26 cellular contexts compared by ENCODE assay signal in genomic region chr20:16441526-16442164, GRCh38.
"Had no signal": no experiment of that assay in that cellular context is flagged by ENCODE, and none has a peak within 500 bp of the region (broad histone marks: within the 10 kb centered on the region; RNA-seq: fewer than 3 reads in every experiment).

No MANE protein-coding gene starts in this region.

- H3K27me3 ChIP-seq: brain microvascular endothelial cell, cardiac muscle cell, colonic mucosa, Peyer's patch, SJCRH30 had no signal

- H3K4me1 ChIP-seq: colonic mucosa, Peyer's patch, SJCRH30 had no signal

- ATAC-seq: activated T-cell treated with anti-CD3 and anti-CD28 coated beads, Interleukin-2, amount 50 U/mL, for 4 hours; T-helper 17 cell had no signal

- H3K27ac ChIP-seq: brain microvascular endothelial cell, cardiac muscle cell, colonic mucosa, Peyer's patch, RWPE1, SJCRH30 had no signal

- H3K36me3 ChIP-seq: brain microvascular endothelial cell, cardiac muscle cell, colonic mucosa, SJCRH30 had no signal

- H3K4me3 ChIP-seq: cardiac muscle cell, colonic mucosa, Peyer's patch, SJCRH30 had no signal

- DNase-seq: activated B cell treated with CpG ODN at 0.5 μM for 24 hours; activated CD4-positive, alpha-beta T cell treated with anti-CD3 and anti-CD28 coated beads for 1 hour; activated CD4-positive, alpha-beta T cell treated with anti-CD3 and anti-CD28 coated beads, Interleukin-2, amount 10 ng/mL, durations not matched to agents 24 days and 14 days; activated CD4-positive, alpha-beta T cell treated with anti-CD3 and anti-CD28 coated beads, Interleukin-2, amount 50 U/mL, for 48 hours; activated CD8-positive, alpha-beta memory T cell treated with anti-CD3 and anti-CD28 coated beads for 24 hours; activated effector memory CD4-positive, alpha-beta T cell treated with anti-CD3 and anti-CD28 coated beads, Interleukin-2, amount 50 U/mL, for 16 hours; activated naive CD4-positive, alpha-beta T cell treated with Interleukin-2 at 50 U/mL for 16 hours; activated T-cell treated with anti-CD3 and anti-CD28 coated beads, Interleukin-2, amount 50 U/mL, for 4 hours; amygdala; brain microvascular endothelial cell; colonic mucosa; Karpas-422; MM.1S; NCI-H1105; NCI-H1436; NCI-H1930; NCI-H2107; NCI-H226; NCI-H510A; Peyer's patch; Right ventricle myocardium superior; SJCRH30; T-helper 17 cell; T-helper 9 cell had no signal

- H3K9me3 ChIP-seq: colonic mucosa, Peyer's patch, SJCRH30 had no signal
